In the genomic region with DNA sequence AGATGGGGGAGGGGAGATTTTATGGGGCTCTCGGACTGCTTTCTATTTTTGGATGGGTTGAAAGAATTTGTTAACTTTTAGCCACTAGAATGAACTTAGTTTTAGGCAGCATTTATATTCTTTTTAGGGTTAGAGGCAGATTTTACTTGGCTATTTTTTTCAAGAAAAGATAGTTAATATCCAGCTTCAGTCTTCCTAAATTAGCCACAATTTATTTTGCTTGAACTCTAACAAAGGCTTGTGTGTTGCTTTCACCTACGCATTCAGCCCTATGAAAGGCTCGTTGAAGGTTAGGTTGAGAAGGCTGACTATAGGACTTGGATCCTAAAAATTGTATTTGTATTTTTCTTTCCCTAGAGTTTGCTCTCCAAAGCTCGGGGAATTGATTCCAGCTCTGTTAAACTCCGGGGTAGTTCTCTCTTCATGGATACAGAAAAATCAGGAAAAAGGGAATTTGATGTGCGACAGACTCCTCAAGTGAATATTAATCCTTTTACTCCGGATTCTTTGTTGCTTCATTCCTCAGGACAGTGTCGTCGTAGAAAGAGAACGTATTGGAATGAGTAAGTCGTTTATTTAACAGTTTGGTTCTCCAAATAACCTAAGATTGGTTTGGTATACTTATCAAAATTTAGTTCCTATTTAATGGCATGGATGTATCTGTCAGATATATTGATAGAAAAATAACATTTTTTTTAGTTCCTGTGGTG, we compare ENCODE assay signal across 8 cellular contexts. TPM values are rescaled to one million over a fixed set of nuclear protein-coding genes. Genes with fewer than 3 reads are reported as not detected.
DNase-seq lines count a peak whose midpoint lies in the region; ATAC-seq and TF ChIP-seq lines count a peak whose summit lies in the region.

No MANE protein-coding gene starts in this region.

- H3K27ac Mint-ChIP-seq in activated CD4-positive, alpha-beta memory T cell treated with anti-CD3 and anti-CD28 coated beads for 36 hours, result peak overlapping the region; percentile 82

- peaks cover 50% of the 10 kb centered on the region for H3K36me3 Mint-ChIP-seq in activated CD4-positive, alpha-beta memory T cell treated with anti-CD3 and anti-CD28 coated beads for 36 hours

- TF ChIP-seq CTCF in SK-N-SH (IDR thresholded peaks at IDR 0.05) (no peak), stomach (IDR thresholded peaks at IDR 0.05) (no peak)

- WGBS in SK-N-SH (ENCODE audit: low lambda C conversion rate), result 2% methylated on average over 11 of the region's 11 CpGs
- WGBS in iPS DF 6.9 (ENCODE audit: insufficient coverage, insufficient read length), result no CpG with 5 or more reads among the region's 11 CpGs
- 11 to 13% (median 11%) methylated on average over 11 of the region's 11 CpGs for WGBS in stomach, 5 donors

- DNase-seq in SK-N-SH (no peak), iPS DF 6.9 (ENCODE audit: low read depth, low spot score) (no peak), stomach (no peak), cortex of kidney (lab: John Stamatoyannopoulos, UW) (no peak), SHP77 (lab: John Stamatoyannopoulos, UW) (no peak)
- DNase-seq in activated CD4-positive, alpha-beta memory T cell treated with anti-CD3 and anti-CD28 coated beads for 36 hours, result no peak
- DNase-seq in stimulated activated CD4-positive, alpha-beta T cell treated with anti-CD3 and anti-CD28 coated beads, Interleukin-4, amount 100 ng/mL, for 4 hours, result no peak

- peak overlapping the region; percentile 70 to 89 for H3K4me3 ChIP-seq in SK-N-SH (ENCODE audit: low read depth in 2 of 2, low read length in 1 of 2)
- H3K4me3 ChIP-seq in iPS DF 6.9 (ENCODE audit: low read length), result peak overlapping the region; percentile 93; the same call in 1 of the 2 replicates
- peak overlapping the region; percentile 74 to 96 (median 83) for H3K4me3 ChIP-seq in stomach

- H3K9me3 ChIP-seq in SK-N-SH, result no peaks in the 10 kb centered on the region
- H3K9me3 ChIP-seq in iPS DF 6.9 (ENCODE audit: control insufficient read depth, insufficient read depth, low read length), result no peaks in the 10 kb centered on the region
- no peaks in the 10 kb centered on the region for H3K9me3 ChIP-seq in stomach

- POLR2A ChIA-PET in SK-N-SH (lab: Yijun Ruan, JAX), result interaction anchor here (0.6 to 1.8 kb wide), 4 partner anchors 114 to 664 kb away, joined by 3 to 4 read pairs (median 3); no protein-coding TSS in a partner anchor
- POLR2A ChIA-PET in activated CD4-positive, alpha-beta memory T cell treated with anti-CD3 and anti-CD28 coated beads for 36 hours (lab: Charles Lee), result interaction anchor here (1.0 to 3.7 kb wide), 5 partner anchors 9 to 37 kb away, joined by 3 to 23 read pairs (median 3); no protein-coding TSS in a partner anchor

- H3K9me2 ChIP-seq in SK-N-SH, result no peaks in the 10 kb centered on the region

- intact Hi-C loops in activated CD4-positive, alpha-beta memory T cell treated with anti-CD3 and anti-CD28 coated beads for 36 hours (cut with micrococcal nuclease), result loop anchor here (1.0 to 2.0 kb wide), 3 partner anchors 9 to 41 kb away; no protein-coding TSS in a partner anchor
- intact Hi-C loops in stomach (cut with DNase I; ENCODE audit: low total_unique reads), result no loop called here

- H3K27ac ChIP-seq in SK-N-SH (ENCODE audit: low read depth in 2 of 2, low read length in 1 of 2) (peak overlapping the region; percentile 92 to 99), iPS DF 6.9 (ENCODE audit: low read length) (no peak overlapping the region), stomach (peak overlapping the region; percentile 54 to 99 (median 96))

- H3K27me3 Mint-ChIP-seq in activated CD4-positive, alpha-beta memory T cell treated with anti-CD3 and anti-CD28 coated beads for 36 hours, result no peaks in the 10 kb centered on the region

- no peak for TF ChIP-seq RAD21 in SK-N-SH (IDR thresholded peaks at IDR 0.05; ENCODE audit: low read length)

- ATAC-seq in SK-N-SH treated with all-trans-retinoic acid at 6 μM for 48 hours, result no peak

- TF ChIP-seq POLR2A in stomach (IDR thresholded peaks at IDR 0.05), result no peak

- H3K4me3 Mint-ChIP-seq in activated CD4-positive, alpha-beta memory T cell treated with anti-CD3 and anti-CD28 coated beads for 36 hours, result peak overlapping the region; percentile 97

- CTCF ChIA-PET in SK-N-SH (lab: Yijun Ruan, JAX), result interaction anchor here (0.6 to 3.2 kb wide), 9 partner anchors 12 to 728 kb away, joined by 3 to 11 read pairs (median 4); no protein-coding TSS in a partner anchor
- CTCF ChIA-PET in activated CD4-positive, alpha-beta memory T cell treated with anti-CD3 and anti-CD28 coated beads for 36 hours (lab: Charles Lee), result interaction anchor here (0.9 to 7.1 kb wide), 8 partner anchors 25 to 173 kb away, joined by 3 to 75 read pairs (median 7); no protein-coding TSS in a partner anchor

- peaks cover 14% of the 10 kb centered on the region for H3F3A ChIP-seq in SK-N-SH (replicated peaks; ENCODE audit: insufficient read depth)

- no peak; a peak in 1 of 4 replicates for TF ChIP-seq EP300 in SK-N-SH (IDR thresholded peaks at IDR 0.05; ENCODE audit: borderline replicate concordance in 1 of 2, low read depth in 1 of 2, low read length in 1 of 2)
- TF ChIP-seq EP300 in stomach (IDR thresholded peaks at IDR 0.05), result no peak

- H2AFZ ChIP-seq in SK-N-SH (ENCODE audit: low read depth), result no peak overlapping the region

- H3K4me1 ChIP-seq in SK-N-SH (ENCODE audit: control insufficient read depth in 1 of 2, insufficient read depth in 2 of 2, low read depth in 1 of 2, low read length in 1 of 2), result peaks cover 9 to 11% of the 10 kb centered on the region in 2 experiments; a peak in 3 of 4 replicates
- no peaks in the 10 kb centered on the region for H3K4me1 ChIP-seq in iPS DF 6.9 (ENCODE audit: control insufficient read depth, insufficient read depth, low read length)
- H3K4me1 ChIP-seq in stomach, result peaks cover 0 to 66% (median 32%) of the 10 kb centered on the region in 4 donors

- peaks cover 5% of the 10 kb centered on the region; the same call in 1 of the 2 replicates for H4K20me1 ChIP-seq in SK-N-SH (ENCODE audit: insufficient read depth)

- H3K9me3 Mint-ChIP-seq in activated CD4-positive, alpha-beta memory T cell treated with anti-CD3 and anti-CD28 coated beads for 36 hours, result no peaks in the 10 kb centered on the region

- peak overlapping the region; percentile 90 for H3K4me2 ChIP-seq in SK-N-SH

- peak overlapping the region; percentile 98 for H3K9ac ChIP-seq in SK-N-SH

- H3K4me1 Mint-ChIP-seq in activated CD4-positive, alpha-beta memory T cell treated with anti-CD3 and anti-CD28 coated beads for 36 hours (ENCODE audit: low read depth), result peaks cover 33% of the 10 kb centered on the region

- H3K79me2 ChIP-seq in SK-N-SH (ENCODE audit: insufficient read depth), result peaks cover 76% of the 10 kb centered on the region

- H3K27me3 ChIP-seq in SK-N-SH (ENCODE audit: insufficient read depth) (no peaks in the 10 kb centered on the region), iPS DF 6.9 (ENCODE audit: control insufficient read depth, insufficient read depth, low read length) (no peaks in the 10 kb centered on the region), stomach (no peaks in the 10 kb centered on the region)

- H3K36me3 ChIP-seq in SK-N-SH (replicated peaks in 1 of 2; ENCODE audit: control insufficient read depth in 1 of 2, insufficient read depth in 2 of 2, low read length in 1 of 2) (peaks cover 39 to 41% of the 10 kb centered on the region in 2 experiments), iPS DF 6.9 (ENCODE audit: control insufficient read depth, insufficient read depth, low read length) (peaks cover 8% of the 10 kb centered on the region; the same call in 1 of the 2 replicates), stomach (peaks cover 0 to 31% (median 20%) of the 10 kb centered on the region in 4 donors)

TF ChIP-seq in SK-N-SH, 30 proteins besides CTCF, POLR2A, EP300 and RAD21 (continues in another document):
- TF ChIP-seq TCF12 (IDR thresholded peaks at IDR 0.05) (no peak), ELF1 (IDR thresholded peaks at IDR 0.05) (no peak), GABPA (IDR thresholded peaks at IDR 0.05; ENCODE audit: low read depth) (no peak), CHD2 (IDR thresholded peaks at IDR 0.05; ENCODE audit: low read length, partially characterized antibody) (no peak), NFIC (IDR thresholded peaks at IDR 0.05; ENCODE audit: borderline replicate concordance) (no peak), MEF2A (IDR thresholded peaks at IDR 0.05; ENCODE audit: borderline replicate concordance, low read depth) (no peak)
- TF ChIP-seq, protein P1, sequence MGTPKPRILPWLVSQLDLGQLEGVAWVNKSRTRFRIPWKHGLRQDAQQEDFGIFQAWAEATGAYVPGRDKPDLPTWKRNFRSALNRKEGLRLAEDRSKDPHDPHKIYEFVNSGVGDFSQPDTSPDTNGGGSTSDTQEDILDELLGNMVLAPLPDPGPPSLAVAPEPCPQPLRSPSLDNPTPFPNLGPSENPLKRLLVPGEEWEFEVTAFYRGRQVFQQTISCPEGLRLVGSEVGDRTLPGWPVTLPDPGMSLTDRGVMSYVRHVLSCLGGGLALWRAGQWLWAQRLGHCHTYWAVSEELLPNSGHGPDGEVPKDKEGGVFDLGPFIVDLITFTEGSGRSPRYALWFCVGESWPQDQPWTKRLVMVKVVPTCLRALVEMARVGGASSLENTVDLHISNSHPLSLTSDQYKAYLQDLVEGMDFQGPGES (IDR thresholded peaks at IDR 0.05; ENCODE audit: low read depth, low read length), result no peak

TF ChIP-seq in SK-N-SH treated with all-trans-retinoic acid at 6 μM for 48 hours, 23 proteins besides CTCF, POLR2A, EP300 and RAD21 (continues in another document):
- TF ChIP-seq ZFP30 (CRISPR knock-in tag; IDR thresholded peaks at IDR 0.05) (no peak), ZFP3 (CRISPR knock-in tag; IDR thresholded peaks at IDR 0.05) (no peak)
- TF ChIP-seq, protein P2, sequence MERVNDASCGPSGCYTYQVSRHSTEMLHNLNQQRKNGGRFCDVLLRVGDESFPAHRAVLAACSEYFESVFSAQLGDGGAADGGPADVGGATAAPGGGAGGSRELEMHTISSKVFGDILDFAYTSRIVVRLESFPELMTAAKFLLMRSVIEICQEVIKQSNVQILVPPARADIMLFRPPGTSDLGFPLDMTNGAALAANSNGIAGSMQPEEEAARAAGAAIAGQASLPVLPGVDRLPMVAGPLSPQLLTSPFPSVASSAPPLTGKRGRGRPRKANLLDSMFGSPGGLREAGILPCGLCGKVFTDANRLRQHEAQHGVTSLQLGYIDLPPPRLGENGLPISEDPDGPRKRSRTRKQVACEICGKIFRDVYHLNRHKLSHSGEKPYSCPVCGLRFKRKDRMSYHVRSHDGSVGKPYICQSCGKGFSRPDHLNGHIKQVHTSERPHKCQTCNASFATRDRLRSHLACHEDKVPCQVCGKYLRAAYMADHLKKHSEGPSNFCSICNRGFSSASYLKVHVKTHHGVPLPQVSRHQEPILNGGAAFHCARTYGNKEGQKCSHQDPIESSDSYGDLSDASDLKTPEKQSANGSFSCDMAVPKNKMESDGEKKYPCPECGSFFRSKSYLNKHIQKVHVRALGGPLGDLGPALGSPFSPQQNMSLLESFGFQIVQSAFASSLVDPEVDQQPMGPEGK (CRISPR knock-in tag; IDR thresholded peaks at IDR 0.05; ENCODE audit: borderline replicate concordance), result no peak

RNA-seq across cellular contexts. Expression of a gene that starts 2.2 kb away (rescaled TPM):
- polyA plus RNA-seq in SK-N-SH (2012; rRNA removed) (16.9 and 20.6 TPM in 2 replicates), stomach (10 to 100 TPM in 2 of 3 donors, 1 to 10 TPM in 1; 5.0 to 29.8 (median 12.9) TPM)
- 18.0 and 21.1 TPM in 2 replicates for polyA plus RNA-seq in SK-N-SH (2012; cell fraction: cytosol; rRNA removed)
- polyA plus RNA-seq in SK-N-SH (2012; cell fraction: nucleus; rRNA removed), result 27.1 and 54.9 TPM in 2 replicates
- 10 to 100 TPM; 47.8 to 52.4 TPM for total RNA-seq in activated CD4-positive, alpha-beta memory T cell treated with anti-CD3 and anti-CD28 coated beads for 36 hours
- 10 to 100 TPM; 11.7 to 79.1 (median 29.6) TPM for total RNA-seq in stomach
